9 cellular contexts compared by ENCODE assay signal in genomic region chr10:33132626-33133025, GRCh38.
DNase-seq lines count a peak whose midpoint lies in the region; ATAC-seq and TF ChIP-seq lines count a peak whose summit lies in the region.
"Had no signal": no experiment of that assay in that cellular context is flagged by ENCODE, and none has a peak within 500 bp of the region (broad histone marks: within the 10 kb centered on the region; RNA-seq: fewer than 3 reads in every experiment).

No MANE protein-coding gene starts in this region.

- no peaks in the 10 kb centered on the region for H3K36me3 Mint-ChIP-seq in activated naive CD4-positive, alpha-beta T cell treated with anti-CD3 and anti-CD28 coated beads for 36 hours (ENCODE audit: low read depth)

- H3K36me3 ChIP-seq in OCI-LY3 (replicated peaks; ENCODE audit: low read depth, low read length) (no peaks in the 10 kb centered on the region), body of pancreas (replicated peaks in 1 of 2; ENCODE audit: insufficient read depth in 1 of 2, low read depth in 2 of 2) (no peaks in the 10 kb centered on the region)

- WGBS in body of pancreas, 2 donors, result 74 to 87% methylated on average over 1 of the region's 1 CpG

- H3K27me3 ChIP-seq in OCI-LY3 (ENCODE audit: low read depth, low read length) (no peaks in the 10 kb centered on the region), body of pancreas (no peaks in the 10 kb centered on the region)

- H3K4me3 ChIP-seq in OCI-LY3 (ENCODE audit: low read length) (no peak overlapping the region), body of pancreas (no peak overlapping the region)

- H3K27ac Mint-ChIP-seq in activated naive CD4-positive, alpha-beta T cell treated with anti-CD3 and anti-CD28 coated beads for 36 hours, result no peak overlapping the region

- intact Hi-C loops in activated naive CD4-positive, alpha-beta T cell treated with anti-CD3 and anti-CD28 coated beads for 36 hours (cut with micrococcal nuclease), result loop anchor here (1.0 to 10.0 kb wide), 6 partner anchors 235 to 1388 kb away; no protein-coding TSS in a partner anchor
- intact Hi-C loops in body of pancreas (cut with DNase I), result no loop called here

- H3K27ac ChIP-seq in OCI-LY3 (ENCODE audit: low read length), result no peak overlapping the region
- H3K27ac ChIP-seq in body of pancreas, result peak overlapping the region in 3 of 4 donors; percentile 70 to 85 (median 82)

- peak; percentile 69 for DNase-seq in activated naive CD4-positive, alpha-beta T cell treated with anti-CD3 and anti-CD28 coated beads for 36 hours
- no peak for DNase-seq in activated naive CD4-positive, alpha-beta T cell (lab: John Stamatoyannopoulos, UW)
- no peak for DNase-seq in body of pancreas
- DNase-seq in stimulated activated CD4-positive, alpha-beta T cell treated with anti-CD3 and anti-CD28 coated beads, Interleukin-4, amount 100 ng/mL, for 24 hours, result peak; percentile 47
- DNase-seq in activated gamma-delta T cell (lab: John Stamatoyannopoulos, UW), result no peak
- DNase-seq in anterior cingulate cortex (lab: John Stamatoyannopoulos, UW), result no peak
- DNase-seq: NCI-H1930 had no signal

- no peaks in the 10 kb centered on the region for H3K9me3 Mint-ChIP-seq in activated naive CD4-positive, alpha-beta T cell treated with anti-CD3 and anti-CD28 coated beads for 36 hours

- H3K4me1 Mint-ChIP-seq in activated naive CD4-positive, alpha-beta T cell treated with anti-CD3 and anti-CD28 coated beads for 36 hours (ENCODE audit: low read depth), result peaks cover 76% of the 10 kb centered on the region

- H3K27me3 Mint-ChIP-seq in activated naive CD4-positive, alpha-beta T cell treated with anti-CD3 and anti-CD28 coated beads for 36 hours (ENCODE audit: low read depth), result no peaks in the 10 kb centered on the region

- no peak overlapping the region for H3K4me3 Mint-ChIP-seq in activated naive CD4-positive, alpha-beta T cell treated with anti-CD3 and anti-CD28 coated beads for 36 hours

- no peak overlapping the region for H3K9ac ChIP-seq in OCI-LY3 (ENCODE audit: low read length)

- no peak for TF ChIP-seq POLR2A in body of pancreas (IDR thresholded peaks at IDR 0.05)

- TF ChIP-seq CTCF in OCI-LY3 (IDR thresholded peaks at IDR 0.05; ENCODE audit: low read depth, low read length) (peak; percentile 64), body of pancreas (IDR thresholded peaks at IDR 0.05) (no peak)

- H3K4me2 ChIP-seq in OCI-LY3 (ENCODE audit: low read length), result no peak overlapping the region

- ATAC-seq in body of pancreas (no peak), GM18861 (IDR thresholded peaks at IDR 0.05; ENCODE audit: unreplicated experiment) (no peak)

- no peaks in the 10 kb centered on the region for H3K9me3 ChIP-seq in OCI-LY3 (ENCODE audit: insufficient read depth, low read length)
- no peaks in the 10 kb centered on the region for H3K9me3 ChIP-seq in body of pancreas

- CTCF ChIA-PET in activated naive CD4-positive, alpha-beta T cell treated with anti-CD3 and anti-CD28 coated beads for 36 hours (lab: Charles Lee), result interaction anchor here (1.0 to 2.4 kb wide), 2 partner anchors 13 to 117 kb away, joined by 3 to 8 read pairs; no protein-coding TSS in a partner anchor

- no peak overlapping the region for H2AFZ ChIP-seq in OCI-LY3 (ENCODE audit: low read depth, low read length)

- H3K4me1 ChIP-seq in OCI-LY3 (ENCODE audit: low read length), result peaks cover 46% of the 10 kb centered on the region
- H3K4me1 ChIP-seq in body of pancreas, result peaks cover 15% of the 10 kb centered on the region

- no peaks in the 10 kb centered on the region for H3K79me2 ChIP-seq in OCI-LY3 (ENCODE audit: low read length)

- H4K20me1 ChIP-seq in OCI-LY3 (ENCODE audit: insufficient read depth, low read length), result no peaks in the 10 kb centered on the region

Comparison
In these comparisons a context has a peak if more than half of its experiments do, and no peak if none do; other contexts are left out.
1. DNase-seq: peak in activated naive CD4-positive, alpha-beta T cell treated with anti-CD3 and anti-CD28 coated beads for 36 hours (single experiment) and stimulated activated CD4-positive, alpha-beta T cell treated with anti-CD3 and anti-CD28 coated beads, Interleukin-4, amount 100 ng/mL, for 24 hours (single experiment); none in activated naive CD4-positive, alpha-beta T cell (0 of 4), body of pancreas (0 of 4), activated gamma-delta T cell (single experiment) and anterior cingulate cortex (0 of 58).